In the genomic region with DNA sequence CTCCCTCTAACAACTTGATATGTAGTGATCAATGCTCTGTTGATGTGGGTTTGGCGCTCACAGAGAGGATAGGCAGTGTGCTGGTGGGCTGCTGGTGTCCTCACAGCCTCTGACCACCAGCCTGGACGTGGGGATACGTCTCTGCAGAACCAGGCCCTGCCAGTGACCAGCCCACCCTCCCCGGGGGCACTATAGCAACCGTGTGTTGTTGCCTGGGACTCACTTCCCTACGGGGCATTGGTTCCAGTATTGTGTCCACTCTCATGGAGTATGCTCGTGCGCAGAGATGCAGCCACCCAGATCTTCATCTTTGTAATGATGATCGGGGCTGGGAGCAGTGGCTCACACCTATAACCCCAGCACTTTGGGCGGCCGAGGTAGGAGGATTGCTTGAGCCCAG, we compare ENCODE assay signal across 29 cellular contexts.
"Had no signal": no experiment of that assay in that cellular context is flagged by ENCODE, and none has a peak within 500 bp of the region (broad histone marks: within the 10 kb centered on the region; RNA-seq: fewer than 3 reads in every experiment).

No MANE protein-coding gene starts in this region.

- H3K27ac Mint-ChIP-seq: dendritic cell treated with granulocyte-macrophage colony-stimulating factor and Interleukin-4, amounts not matched to agents 40 ng/mL and 50 ng/mL, for 4 days; endodermal cell; mesothelial cell of epicardium; naive B cell; nephron; neural progenitor cell; stimulated activated memory B cell treated with anti-CD40 and anti-IgM and Interleukin-4, amounts not matched to agents 10 μg/mL and 1 μg/mL and 100 μg/mL, for 72 hours; stimulated activated naive CD8-positive, alpha-beta T cell treated with anti-CD3 and anti-CD28 coated beads, Interleukin-15, Interleukin-2, amounts not matched to agents 100 ng/mL and 50 ng/mL, for 24 hours had no signal

- H3K4me3 Mint-ChIP-seq: dendritic cell treated with granulocyte-macrophage colony-stimulating factor and Interleukin-4, amounts not matched to agents 40 ng/mL and 50 ng/mL, for 4 days; endodermal cell; mesothelial cell of epicardium; naive B cell; nephron; neural progenitor cell; stimulated activated memory B cell treated with anti-CD40 and anti-IgM and Interleukin-4, amounts not matched to agents 10 μg/mL and 1 μg/mL and 100 μg/mL, for 72 hours; stimulated activated naive CD8-positive, alpha-beta T cell treated with anti-CD3 and anti-CD28 coated beads, Interleukin-15, Interleukin-2, amounts not matched to agents 100 ng/mL and 50 ng/mL, for 24 hours had no signal

- H3K4me3 ChIP-seq: colonic mucosa, gastrocnemius medialis, heart left ventricle, hepatocyte, left lung, mucosa of descending colon, neural progenitor cell, ovary, psoas muscle, sigmoid colon, suprapubic skin, transverse colon, vagina had no signal

- H3K36me3 Mint-ChIP-seq: mesothelial cell of epicardium; naive B cell; neural progenitor cell; stimulated activated memory B cell treated with anti-CD40 and anti-IgM and Interleukin-4, amounts not matched to agents 10 μg/mL and 1 μg/mL and 100 μg/mL, for 72 hours had no signal

- ATAC-seq: esophagus mucosa; gastrocnemius medialis; left lung; mucosa of descending colon; psoas muscle; right cardiac atrium; stimulated activated memory B cell treated with anti-CD40 and anti-IgM and Interleukin-4, amounts not matched to agents 10 μg/mL and 1 μg/mL and 100 μg/mL, for 72 hours had no signal

- H3K4me1 ChIP-seq: colonic mucosa, gastrocnemius medialis, left lung, neural progenitor cell, psoas muscle, vagina had no signal

- H3K27me3 ChIP-seq: colonic mucosa, gastrocnemius medialis, heart left ventricle, hepatocyte, left lung, neural progenitor cell, ovary, sigmoid colon, suprapubic skin, transverse colon, vagina had no signal

- H3K4me1 Mint-ChIP-seq: endodermal cell; naive B cell; stimulated activated memory B cell treated with anti-CD40 and anti-IgM and Interleukin-4, amounts not matched to agents 10 μg/mL and 1 μg/mL and 100 μg/mL, for 72 hours had no signal

- H3K4me2 ChIP-seq: hepatocyte, neural progenitor cell had no signal

- H3K27ac ChIP-seq: colonic mucosa, epithelial cell of prostate, gastrocnemius medialis, heart left ventricle, hepatocyte, left lung, neural progenitor cell, ovary, psoas muscle, sigmoid colon, suprapubic skin, transverse colon, vagina had no signal

- H2AFZ ChIP-seq: hepatocyte, neural progenitor cell had no signal

- H3K36me3 ChIP-seq: colonic mucosa, gastrocnemius medialis, left lung, neural progenitor cell, ovary, sigmoid colon, suprapubic skin, transverse colon, vagina had no signal

- H3K9me3 Mint-ChIP-seq: dendritic cell treated with granulocyte-macrophage colony-stimulating factor and Interleukin-4, amounts not matched to agents 40 ng/mL and 50 ng/mL, for 4 days; endodermal cell; mesothelial cell of epicardium; naive B cell; nephron; neural progenitor cell; stimulated activated memory B cell treated with anti-CD40 and anti-IgM and Interleukin-4, amounts not matched to agents 10 μg/mL and 1 μg/mL and 100 μg/mL, for 72 hours; stimulated activated naive CD8-positive, alpha-beta T cell treated with anti-CD3 and anti-CD28 coated beads, Interleukin-15, Interleukin-2, amounts not matched to agents 100 ng/mL and 50 ng/mL, for 24 hours had no signal

- DNase-seq: colonic mucosa; effector CD8-positive, alpha-beta T cell; endodermal cell; foreskin fibroblast; gastrocnemius medialis; heart left ventricle; kidney; left lung; mesenchymal stem cell; mucosa of descending colon; naive B cell; ovary; psoas muscle; right cardiac atrium; sigmoid colon; stimulated activated CD4-positive, alpha-beta T cell treated with anti-CD3 and anti-CD28 coated beads, Interleukin-2, amount 100 ng/mL, for 24 hours; stimulated activated CD4-positive, alpha-beta T cell treated with anti-CD3 and anti-CD28 coated beads, Interleukin-4, amount 100 ng/mL, for 24 hours; transverse colon had no signal

- H3K9me3 ChIP-seq: colonic mucosa, gastrocnemius medialis, heart left ventricle, left lung, mucosa of descending colon, ovary, psoas muscle, sigmoid colon, suprapubic skin, transverse colon, vagina had no signal

- H3K27me3 Mint-ChIP-seq: dendritic cell treated with granulocyte-macrophage colony-stimulating factor and Interleukin-4, amounts not matched to agents 40 ng/mL and 50 ng/mL, for 4 days; naive B cell; stimulated activated naive CD8-positive, alpha-beta T cell treated with anti-CD3 and anti-CD28 coated beads, Interleukin-15, Interleukin-2, amounts not matched to agents 100 ng/mL and 50 ng/mL, for 24 hours had no signal

- H3K79me2 ChIP-seq: hepatocyte had no signal
